ENCODE assay signal across 15 cellular contexts in genomic region chr1:50591598-50591997, GRCh38.
DNase-seq lines count a peak whose midpoint lies in the region; ATAC-seq and TF ChIP-seq lines count a peak whose summit lies in the region.
"Had no signal": no experiment of that assay in that cellular context is flagged by ENCODE, and none has a peak within 500 bp of the region (broad histone marks: within the 10 kb centered on the region; RNA-seq: fewer than 3 reads in every experiment).

No MANE protein-coding gene starts in this region.

- H3K4me3 ChIP-seq in brain microvascular endothelial cell (ENCODE audit: low read depth, low read length) (no peak overlapping the region), esophagus squamous epithelium (no peak overlapping the region)
- H3K4me3 ChIP-seq: A549 had no signal

- no peak for TF ChIP-seq POLR2A in esophagus squamous epithelium (IDR thresholded peaks at IDR 0.05)

- no peak for ATAC-seq in GM18861 (IDR thresholded peaks at IDR 0.05; ENCODE audit: unreplicated experiment)
- ATAC-seq: A549; CD8-positive, alpha-beta T cell had no signal

- no peak overlapping the region for H3K27ac ChIP-seq in brain microvascular endothelial cell
- H3K27ac ChIP-seq in esophagus squamous epithelium: no peak overlapping the region
- H3K27ac ChIP-seq: A549, HL-60 had no signal

- H3K9me3 ChIP-seq in esophagus squamous epithelium: no peaks in the 10 kb centered on the region
- H3K9me3 ChIP-seq: A549, Caco-2 had no signal

- in situ Hi-C loops in brain microvascular endothelial cell (cut with HindIII; ENCODE audit: low pct_ligation_motif_present, low sequenced_read_pairs) (no loop called here), ACHN (cut with HindIII; ENCODE audit: low pct_ligation_motif_present, low pct_unique_long_range_greater_than_20kb, low sequenced_read_pairs) (no loop called here)

- intact Hi-C loops in esophagus squamous epithelium (cut with DNase I): no loop called here

- WGBS in esophagus squamous epithelium, 2 donors: 86 to 88% methylated on average over 4 of the region's 4 CpGs

- H3K36me3 ChIP-seq in brain microvascular endothelial cell (replicated peaks) (no peaks in the 10 kb centered on the region), esophagus squamous epithelium (peaks cover 0 to 74% (median 0%) of the 10 kb centered on the region in 3 donors)

- no peaks in the 10 kb centered on the region for H3K4me1 ChIP-seq in esophagus squamous epithelium
- H3K4me1 ChIP-seq: A549, Caco-2 had no signal

- TF ChIP-seq CTCF in brain microvascular endothelial cell (IDR thresholded peaks at IDR 0.05; ENCODE audit: low read depth, low read length, missing control alignments) (no peak), esophagus squamous epithelium (IDR thresholded peaks at IDR 0.05) (no peak)

- no peaks in the 10 kb centered on the region for H3K27me3 ChIP-seq in brain microvascular endothelial cell (replicated peaks)
- no peaks in the 10 kb centered on the region for H3K27me3 ChIP-seq in esophagus squamous epithelium

- DNase-seq in EH (ENCODE audit: low read depth) (peak; percentile 6), HT1080 (ENCODE audit: low read depth) (peak; percentile 23), brain microvascular endothelial cell (peak; percentile 2), esophagus squamous epithelium (lab: John Stamatoyannopoulos, UW) (no peak), HUDEP-2 (lab: John Stamatoyannopoulos, UW; ENCODE audit: unreplicated experiment in 76 of 76) (no peak), ACHN (no peak)
- DNase-seq: Caco-2; CD8-positive, alpha-beta T cell; GOT3; H9; HFFc6; KG1 had no signal

Comparison
In these comparisons a context has a peak if more than half of its experiments do, and no peak if none do; other contexts are left out.
1. DNase-seq: peak in EH (single experiment), HT1080 (single experiment) and brain microvascular endothelial cell (single experiment); none in esophagus squamous epithelium (single experiment), HUDEP-2 (0 of 76) and ACHN (single experiment).